8 cellular contexts compared by ENCODE assay signal in genomic region chr2:9178905-9179571, GRCh38. TPM values are rescaled to one million over a fixed set of nuclear protein-coding genes. Genes with fewer than 3 reads are reported as not detected.
DNase-seq lines count a peak whose midpoint lies in the region; ATAC-seq and TF ChIP-seq lines count a peak whose summit lies in the region.

No MANE protein-coding gene starts in this region.

- H3K9me3 Mint-ChIP-seq in endodermal cell: peaks cover 3% of the 10 kb centered on the region
- peaks cover 0 to 6% (median 4%) of the 10 kb centered on the region in 3 donors for H3K9me3 Mint-ChIP-seq in T-cell

- no peak overlapping the region for H3K4me3 Mint-ChIP-seq in endodermal cell
- H3K4me3 Mint-ChIP-seq in T-cell: no peak overlapping the region

- H3K9me3 ChIP-seq in endodermal cell (ENCODE audit: control insufficient read depth, low read length): no peaks in the 10 kb centered on the region
- H3K9me3 ChIP-seq in muscle layer of duodenum (ENCODE audit: control insufficient read depth in 1 of 2, low read length in 2 of 2): no peaks in the 10 kb centered on the region

- ATAC-seq in GM21825 (IDR thresholded peaks at IDR 0.05; ENCODE audit: unreplicated experiment): peak; percentile 61
- no peak for ATAC-seq in T-cell (replicated peaks in 1 of 4)
- no peak for ATAC-seq in GM21360 (IDR thresholded peaks at IDR 0.05; ENCODE audit: unreplicated experiment)

- H3K4me3 ChIP-seq in endodermal cell (ENCODE audit: low read length) (peak overlapping the region; percentile 47), muscle layer of duodenum (ENCODE audit: low read depth in 1 of 2, low read length in 2 of 2) (peak overlapping the region in 1 of 2 donors; percentile 24)

- peaks cover 4% of the 10 kb centered on the region for H3K27me3 Mint-ChIP-seq in endodermal cell (ENCODE audit: insufficient read depth)
- H3K27me3 Mint-ChIP-seq in T-cell: peaks cover 19 to 30% of the 10 kb centered on the region in 2 donors

- no peak overlapping the region for H3K9ac ChIP-seq in endodermal cell (ENCODE audit: extremely low read depth, low read length, poor library complexity, severe bottlenecking)

- peaks cover 7% of the 10 kb centered on the region for H3K4me1 ChIP-seq in endodermal cell (ENCODE audit: control insufficient read depth, insufficient read depth, low read length)
- H3K4me1 ChIP-seq in muscle layer of duodenum (ENCODE audit: control insufficient read depth in 1 of 2, insufficient read depth in 2 of 2, low read length in 2 of 2): peaks cover 3 to 23% of the 10 kb centered on the region in 2 donors

- TF ChIP-seq CTCF in endodermal cell (conservative IDR thresholded peaks at IDR 0.05): no peak

- CTCF ChIA-PET in T-cell (lab: Charles Lee): interaction anchor here in 1 of 2 donors (0.5 to 0.7 kb wide), 2 partner anchors 234 to 236 kb away, joined by 3 read pairs; no protein-coding TSS in a partner anchor

- H3K27ac Mint-ChIP-seq in endodermal cell (peak overlapping the region; percentile 78), T-cell (no peak overlapping the region)

- H3K4me1 Mint-ChIP-seq in endodermal cell (peaks cover 16% of the 10 kb centered on the region), T-cell (no peaks in the 10 kb centered on the region)

- POLR2A ChIA-PET in T-cell (lab: Charles Lee): no interaction called here

- WGBS in endodermal cell (ENCODE audit: insufficient coverage in 1 of 2, insufficient read length in 1 of 2), 2 experiments: 76 to 92% methylated on average over 11 to 13 of the region's 13 CpGs

- in situ Hi-C loops in KBM-7 (cut with MboI; ENCODE audit: low pct_unique_long_range_greater_than_20kb, low sequenced_read_pairs): no loop called here

- H3K36me3 ChIP-seq in endodermal cell (ENCODE audit: control insufficient read depth, insufficient read depth, low read length) (no peaks in the 10 kb centered on the region), muscle layer of duodenum (ENCODE audit: control insufficient read depth in 1 of 2, insufficient read depth in 2 of 2, low read length in 2 of 2) (peaks cover 0 to 4% of the 10 kb centered on the region in 2 donors)

- DNase-seq in NCI-H460 (ENCODE audit: extremely low read depth, low read depth) (peak; percentile 39), endodermal cell (no peak), KBM-7 (no peak), T-cell (no peak)
- DNase-seq in activated CD4-positive, CD25-positive, alpha-beta regulatory T cell treated with anti-CD3 and anti-CD28 coated beads, Interleukin-2, amount 50 U/mL, for 72 hours: no peak

- H3K27ac ChIP-seq in endodermal cell (ENCODE audit: low read depth, low read length) (peak overlapping the region; percentile 42), muscle layer of duodenum (ENCODE audit: low read length) (peak overlapping the region; percentile 92)

- H3K27me3 ChIP-seq in endodermal cell (ENCODE audit: control insufficient read depth, insufficient read depth, low read length, poor library complexity, severe bottlenecking): no peaks in the 10 kb centered on the region
- H3K27me3 ChIP-seq in muscle layer of duodenum (ENCODE audit: low read depth, low read length): no peaks in the 10 kb centered on the region

- H3K36me3 Mint-ChIP-seq in endodermal cell (ENCODE audit: low read depth): no peaks in the 10 kb centered on the region
- H3K36me3 Mint-ChIP-seq in T-cell: no peaks in the 10 kb centered on the region

RNA-seq across cellular contexts. Expression of gene ASAP2, which starts 27.6 kb away (rescaled TPM):
- total RNA-seq in NCI-H460 (2014; rRNA removed; shearing (Covaris generic)): 34.2 and 34.7 TPM in 2 replicates
- polyA plus RNA-seq in NCI-H460 (2014; cell fraction: nucleus; rRNA removed): 26.6 and 30.9 TPM in 2 replicates
- total RNA-seq in endodermal cell (10 to 100 TPM; 11.8 to 20.4 TPM), T-cell (under 1 TPM in 4 of 5 donors, not detected in 1; 0.10 to 0.38 (median 0.27) TPM)
- polyA plus RNA-seq in endodermal cell (2013, experiment 1 of 2): 45.7 TPM
- 45.8 TPM for polyA plus RNA-seq in endodermal cell (2013, experiment 2 of 2)

Comparison
In these comparisons a context has a peak if more than half of its experiments do, and no peak if none do; other contexts are left out.
1. RNA of gene ASAP2, which starts 27.6 kb away (total RNA-seq): 34.2 to 34.7 TPM in NCI-H460 and 11.8 to 20.4 TPM in endodermal cell; 0.10 to 0.38 TPM in T-cell; every median in the first group is over 4 times any median in the second.